ENCODE assay signal across 21 cellular contexts in genomic region chr10:88893611-88894010, GRCh38. TPM values are rescaled to one million over a fixed set of nuclear protein-coding genes. Genes with fewer than 3 reads are reported as not detected.
DNase-seq lines count a peak whose midpoint lies in the region; ATAC-seq and TF ChIP-seq lines count a peak whose summit lies in the region.
"Had no signal": no experiment of that assay in that cellular context is flagged by ENCODE, and none has a peak within 500 bp of the region (broad histone marks: within the 10 kb centered on the region; RNA-seq: fewer than 3 reads in every experiment).

No MANE protein-coding gene starts in this region.

- no peaks in the 10 kb centered on the region for H3K9me2 ChIP-seq in hepatocyte (replicated peaks; ENCODE audit: insufficient read depth)

- H3K27me3 Mint-ChIP-seq in activated T-helper 2 cell treated with anti-CD3 and anti-CD28 coated beads, Interferon-gamma antibody, Interleukin-2, Interleukin-4, amounts not matched to agents 10 μg/mL and 5 μg/mL and 100 μg/mL, durations not matched to agents 14 hours and 24 hours and 36 hours (ENCODE audit: low read depth), result no peaks in the 10 kb centered on the region
- H3K27me3 Mint-ChIP-seq: stimulated activated naive CD8-positive, alpha-beta T cell treated with anti-CD3 and anti-CD28 coated beads, Interleukin-15, amount 100 ng/mL, for 72 hours had no signal

- H3K36me3 ChIP-seq in hepatocyte (replicated peaks; ENCODE audit: insufficient read depth, low read depth) (no peaks in the 10 kb centered on the region), suprapubic skin (no peaks in the 10 kb centered on the region)

- H3K27ac Mint-ChIP-seq in activated T-helper 2 cell treated with anti-CD3 and anti-CD28 coated beads, Interferon-gamma antibody, Interleukin-2, Interleukin-4, amounts not matched to agents 10 μg/mL and 5 μg/mL and 100 μg/mL, durations not matched to agents 14 hours and 24 hours and 36 hours, result peak overlapping the region; percentile 6
- H3K27ac Mint-ChIP-seq: CD14-positive monocyte; stimulated activated naive CD8-positive, alpha-beta T cell treated with anti-CD3 and anti-CD28 coated beads, Interleukin-15, amount 100 ng/mL, for 72 hours had no signal

- intact Hi-C loops in activated T-helper 2 cell treated with anti-CD3 and anti-CD28 coated beads, Interferon-gamma antibody, Interleukin-2, Interleukin-4, amounts not matched to agents 10 μg/mL and 5 μg/mL and 100 μg/mL, durations not matched to agents 14 hours and 24 hours and 36 hours (cut with micrococcal nuclease), result no loop called here

- no peak for ATAC-seq in HG02970 (IDR thresholded peaks at IDR 0.05; ENCODE audit: low FRiP score, unreplicated experiment)
- ATAC-seq: K562; stimulated activated naive CD8-positive, alpha-beta T cell treated with anti-CD3 and anti-CD28 coated beads, Interleukin-15, amount 100 ng/mL, for 72 hours had no signal

- WGBS in hepatocyte (ENCODE audit: low lambda C conversion rate, missing lambda C conversion rate), result 74% methylated on average over 3 of the region's 3 CpGs
- 58% methylated on average over 3 of the region's 3 CpGs for WGBS in suprapubic skin

- H3K4me2 ChIP-seq in hepatocyte, result no peak overlapping the region

- in situ Hi-C loops in ACHN (cut with HindIII; ENCODE audit: low pct_ligation_motif_present, low pct_unique_long_range_greater_than_20kb, low sequenced_read_pairs), result no loop called here

- H3K4me1 ChIP-seq in hepatocyte (ENCODE audit: insufficient read depth) (peaks cover 32% of the 10 kb centered on the region), suprapubic skin (peaks cover 30% of the 10 kb centered on the region)

- H3K36me3 Mint-ChIP-seq in activated T-helper 2 cell treated with anti-CD3 and anti-CD28 coated beads, Interferon-gamma antibody, Interleukin-2, Interleukin-4, amounts not matched to agents 10 μg/mL and 5 μg/mL and 100 μg/mL, durations not matched to agents 14 hours and 24 hours and 36 hours (ENCODE audit: low read depth), result peaks cover 47% of the 10 kb centered on the region

- H3K27me3 ChIP-seq in hepatocyte (no peaks in the 10 kb centered on the region), suprapubic skin (no peaks in the 10 kb centered on the region)

- peaks cover 78% of the 10 kb centered on the region for H3K4me1 Mint-ChIP-seq in activated T-helper 2 cell treated with anti-CD3 and anti-CD28 coated beads, Interferon-gamma antibody, Interleukin-2, Interleukin-4, amounts not matched to agents 10 μg/mL and 5 μg/mL and 100 μg/mL, durations not matched to agents 14 hours and 24 hours and 36 hours (ENCODE audit: low read depth)

- no peaks in the 10 kb centered on the region for H3K9me3 Mint-ChIP-seq in activated T-helper 2 cell treated with anti-CD3 and anti-CD28 coated beads, Interferon-gamma antibody, Interleukin-2, Interleukin-4, amounts not matched to agents 10 μg/mL and 5 μg/mL and 100 μg/mL, durations not matched to agents 14 hours and 24 hours and 36 hours
- H3K9me3 Mint-ChIP-seq: CD14-positive monocyte; stimulated activated naive CD8-positive, alpha-beta T cell treated with anti-CD3 and anti-CD28 coated beads, Interleukin-15, amount 100 ng/mL, for 72 hours had no signal

- H4K20me1 ChIP-seq in hepatocyte (ENCODE audit: insufficient read depth, poor library complexity, severe bottlenecking), result no peaks in the 10 kb centered on the region

- H3K4me3 ChIP-seq in hepatocyte (no peak overlapping the region), suprapubic skin (no peak overlapping the region)
- H3K4me3 ChIP-seq: K562 had no signal

- no peak for TF ChIP-seq CTCF in hepatocyte (IDR thresholded peaks at IDR 0.05; ENCODE audit: poor library complexity)
- TF ChIP-seq CTCF in suprapubic skin (IDR thresholded peaks at IDR 0.05), result no peak

- H2AFZ ChIP-seq in hepatocyte, result no peak overlapping the region

- no peak for TF ChIP-seq EP300 in suprapubic skin (IDR thresholded peaks at IDR 0.05)

- DNase-seq in GM03348 (ENCODE audit: low spot score) (peak; percentile 66), hepatocyte (ENCODE audit: low spot score) (no peak), suprapubic skin (ENCODE audit: low spot score in 2 of 2) (no peak), NCI-H2196 treated with DMSO at 0.1 percent for 48 hours (lab: John Stamatoyannopoulos, UW; ENCODE audit: unreplicated experiment) (no peak), ACHN (no peak)
- no peak for DNase-seq in activated T-helper 2 cell treated with anti-CD3 and anti-CD28 coated beads, Interferon-gamma antibody, Interleukin-2, Interleukin-4, amounts not matched to agents 10 μg/mL and 5 μg/mL and 100 μg/mL, durations not matched to agents 14 hours and 24 hours and 36 hours (ENCODE audit: low spot score)
- DNase-seq: activated CD4-positive, alpha-beta T cell treated with anti-CD3 and anti-CD28 coated beads, Interleukin-2, amount 50 U/mL, for 1 hour; activated CD8-positive, alpha-beta memory T cell treated with anti-CD3 and anti-CD28 coated beads, Interleukin-2, amount 50 U/mL, for 48 hours; activated naive CD4-positive, alpha-beta T cell; DMS53; NCI-H2029 treated with DMSO at 0.1 percent for 48 hours; NK-92 treated with Interleukin-12 subunit alpha and Interleukin-12 subunit beta, amount 100 ng/mL, for 24 hours; occipital lobe; stimulated activated CD4-positive, alpha-beta T cell treated with anti-CD3 and anti-CD28 coated beads, Interleukin-2, amount 100 ng/mL, for 24 hours; stimulated activated naive CD8-positive, alpha-beta T cell treated with anti-CD3 and anti-CD28 coated beads, Interleukin-15, amount 100 ng/mL, for 72 hours had no signal

- peaks cover 28% of the 10 kb centered on the region for H3K79me2 ChIP-seq in hepatocyte

- no peaks in the 10 kb centered on the region for H3K9me3 ChIP-seq in hepatocyte (ENCODE audit: low read depth)
- H3K9me3 ChIP-seq in suprapubic skin, result no peaks in the 10 kb centered on the region

- no peak for TF ChIP-seq POLR2A in suprapubic skin (IDR thresholded peaks at IDR 0.05)

- H3K4me3 Mint-ChIP-seq in activated T-helper 2 cell treated with anti-CD3 and anti-CD28 coated beads, Interferon-gamma antibody, Interleukin-2, Interleukin-4, amounts not matched to agents 10 μg/mL and 5 μg/mL and 100 μg/mL, durations not matched to agents 14 hours and 24 hours and 36 hours (ENCODE audit: low read depth), result no peak overlapping the region
- H3K4me3 Mint-ChIP-seq: CD14-positive monocyte; stimulated activated naive CD8-positive, alpha-beta T cell treated with anti-CD3 and anti-CD28 coated beads, Interleukin-15, amount 100 ng/mL, for 72 hours had no signal

- peak overlapping the region; percentile 96 for H3K27ac ChIP-seq in hepatocyte
- peak overlapping the region; percentile 50 for H3K27ac ChIP-seq in suprapubic skin
- H3K27ac ChIP-seq: epithelial cell of prostate, RWPE1 had no signal

RNA-seq across cellular contexts. Expression of gene STAMBPL1, which starts 13.6 kb away (rescaled TPM):
- 44.2 and 47.2 TPM in 2 replicates for total RNA-seq in activated T-helper 2 cell treated with anti-CD3 and anti-CD28 coated beads, Interferon-gamma antibody, Interleukin-2, Interleukin-4, amounts not matched to agents 10 μg/mL and 5 μg/mL and 100 μg/mL, durations not matched to agents 14 hours and 24 hours and 36 hours
- total RNA-seq in hepatocyte (14.8 and 20.0 TPM in 2 replicates), suprapubic skin (10 to 100 TPM; 13.3 to 35.8 (median 14.2) TPM)
- 4.5 and 5.2 TPM in 2 replicates for polyA plus RNA-seq in hepatocyte
- polyA plus RNA-seq: K562 had no signal

RNA-seq across cellular contexts. Expression of gene ANKRD22, which starts 42.0 kb away (rescaled TPM):
- total RNA-seq in activated T-helper 2 cell treated with anti-CD3 and anti-CD28 coated beads, Interferon-gamma antibody, Interleukin-2, Interleukin-4, amounts not matched to agents 10 μg/mL and 5 μg/mL and 100 μg/mL, durations not matched to agents 14 hours and 24 hours and 36 hours, result not detected in 2 replicates
- 2.1 and 4.2 TPM in 2 replicates for total RNA-seq in hepatocyte
- 2.3 and 2.7 TPM in 2 replicates for polyA plus RNA-seq in hepatocyte
- total RNA-seq in suprapubic skin, result 10 to 100 TPM; 19.6 to 30.1 (median 29.3) TPM
- total RNA-seq: H1, K562 had no signal
- polyA plus RNA-seq: K562 had no signal

RNA-seq across cellular contexts. Expression of gene ACTA2, which starts 59.0 kb away (rescaled TPM):
- 11.3 and 11.9 TPM in 2 replicates for total RNA-seq in activated T-helper 2 cell treated with anti-CD3 and anti-CD28 coated beads, Interferon-gamma antibody, Interleukin-2, Interleukin-4, amounts not matched to agents 10 μg/mL and 5 μg/mL and 100 μg/mL, durations not matched to agents 14 hours and 24 hours and 36 hours
- total RNA-seq in hepatocyte, result 218 and 231 TPM in 2 replicates
- polyA plus RNA-seq in hepatocyte, result 207 and 251 TPM in 2 replicates
- total RNA-seq in suprapubic skin, result 100 to 1,000 TPM; 146 to 162 (median 152) TPM

Comparison
In these comparisons a context has a peak if more than half of its experiments do, and no peak if none do; other contexts are left out.
1. RNA of gene ACTA2, which starts 59.0 kb away (total RNA-seq): 218 to 231 TPM in hepatocyte and 146 to 162 TPM in suprapubic skin; 11.3 to 11.9 TPM in activated T-helper 2 cell treated with anti-CD3 and anti-CD28 coated beads, Interferon-gamma antibody, Interleukin-2, Interleukin-4, amounts not matched to agents 10 μg/mL and 5 μg/mL and 100 μg/mL, durations not matched to agents 14 hours and 24 hours and 36 hours; every median in the first group is over 10 times any median in the second.